In genomic region chr3:40309439-40309924, GRCh38 we compare ENCODE assay signal across 1 cellular context.
A peak's percentile ranks its signal among the peaks of the same experiment; 100 is the strongest.
TF ChIP-seq lines count a peak whose summit lies in the region.

EIF1B (plus strand) TSS chr3:40309707; CDS start chr3:40309942, 235 bp downstream.

TF ChIP-seq in K562, 482 proteins besides CTCF, POLR2A, EP300 and RAD21 (continued from another document):
- TF ChIP-seq ZBTB49 (CRISPR knock-in tag; IDR thresholded peaks at IDR 0.05; ENCODE audit: borderline replicate concordance) (no peak), ZNF232 (CRISPR knock-in tag; IDR thresholded peaks at IDR 0.05) (no peak), CEBPG (CRISPR knock-in tag; IDR thresholded peaks at IDR 0.05) (0 out of 2 replicates have a peak, but pooled peaks have one; percentile 8), CEBPG (tag; conservative IDR thresholded peaks at IDR 0.05 in 1 of 2, IDR thresholded peaks at IDR 0.05 in 1 of 2) (no peak), PCBP1 (IDR thresholded peaks at IDR 0.05; ENCODE audit: low read depth, low read length, poor library complexity, severe bottlenecking) (peak; percentile 71), FOXA3 (CRISPR knock-in tag; conservative IDR thresholded peaks at IDR 0.05 in 1 of 2, IDR thresholded peaks at IDR 0.05 in 1 of 2) (no peak), ZFX (CRISPR knock-in tag; IDR thresholded peaks at IDR 0.05) (peak; percentile 82), HDAC2 (IDR thresholded peaks at IDR 0.05) (no peak), CREB5 (CRISPR knock-in tag; IDR thresholded peaks at IDR 0.05) (0 out of 2 replicates have a peak, but pooled peaks have one; percentile 29), CEBPZ (IDR thresholded peaks at IDR 0.05; ENCODE audit: borderline replicate concordance, low read depth, low read length) (no peak), TFAM (CRISPR knock-in tag; conservative IDR thresholded peaks at IDR 0.05) (no peak), HSF4 (CRISPR knock-in tag; IDR thresholded peaks at IDR 0.05; ENCODE audit: borderline replicate concordance) (no peak), KDM1A (IDR thresholded peaks at IDR 0.05) (no peak), ZNF644 (tag; IDR thresholded peaks at IDR 0.05; ENCODE audit: low read depth) (peak; percentile 90; the same call in 1 of the 2 replicates), ZNF175 (CRISPR knock-in tag; IDR thresholded peaks at IDR 0.05; ENCODE audit: low read depth) (peak; percentile 70; the same call in 1 of the 2 replicates), POLR2H (tag; IDR thresholded peaks at IDR 0.05; ENCODE audit: low read depth) (peak; percentile 91), CBFB (CRISPR knock-in tag; IDR thresholded peaks at IDR 0.05) (peak; percentile 98), SPI1 (IDR thresholded peaks at IDR 0.05; ENCODE audit: borderline replicate concordance, low read depth, low read length) (peak; percentile 33; the same call in 1 of the 2 replicates)
